ENCODE assay signal across 17 cellular contexts in the genomic region with DNA sequence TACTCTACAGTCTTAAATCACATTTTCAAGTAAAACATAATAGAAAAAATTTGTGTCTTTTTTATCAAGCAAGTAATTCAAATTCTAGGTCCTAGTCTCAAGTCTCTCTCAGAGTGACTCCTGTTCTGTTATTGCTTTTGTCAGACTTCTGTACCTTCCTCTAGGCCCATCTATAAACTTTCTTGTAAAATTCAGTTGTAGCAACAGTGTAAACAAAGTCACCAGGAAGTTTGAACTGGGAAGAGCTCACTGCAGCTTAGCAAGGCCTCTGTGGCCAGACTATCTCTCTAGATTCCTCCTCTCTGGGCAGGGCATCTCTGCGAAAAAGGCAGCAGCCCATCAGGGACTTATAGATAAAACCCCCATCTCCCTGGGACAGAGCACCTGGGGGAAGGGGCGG.
"Had no signal": no experiment of that assay in that cellular context is flagged by ENCODE, and none has a peak within 500 bp of the region (broad histone marks: within the 10 kb centered on the region; RNA-seq: fewer than 3 reads in every experiment).

No MANE protein-coding gene starts in this region.

- H3K4me1 ChIP-seq: SJSA1 had no signal

- H3K27me3 ChIP-seq: SJSA1 had no signal

- DNase-seq: activated B cell treated with CpG ODN at 0.5 μM for 24 hours; activated CD4-positive, alpha-beta T cell treated with anti-CD3 and anti-CD28 coated beads for 1 hour; activated CD4-positive, alpha-beta T cell treated with anti-CD3 and anti-CD28 coated beads, Interleukin-2, amount 10 ng/mL, durations not matched to agents 24 days and 14 days; activated CD4-positive, alpha-beta T cell treated with anti-CD3 and anti-CD28 coated beads, Interleukin-2, amount 50 U/mL, for 48 hours; activated CD8-positive, alpha-beta memory T cell treated with anti-CD3 and anti-CD28 coated beads, Interleukin-2, amount 10 ng/mL, durations not matched to agents 7 days and 5 days; activated effector memory CD4-positive, alpha-beta T cell treated with anti-CD3 and anti-CD28 coated beads, Interleukin-2, amount 50 U/mL, for 16 hours; activated naive CD4-positive, alpha-beta T cell treated with anti-CD3 and anti-CD28 coated beads for 36 hours; activated T-cell treated with anti-CD3 and anti-CD28 coated beads, Interleukin-2, amount 50 U/mL, for 24 hours; amygdala; NCI-H1105 treated with DMSO at 0.1 percent for 48 hours; NCI-H1436 treated with DMSO at 0.1 percent for 48 hours; NCI-H187; NCI-H2081; NCI-H510A treated with DMSO at 0.1 percent for 48 hours; SHP77; T-helper 9 cell had no signal

- ATAC-seq: activated CD8-positive, alpha-beta memory T cell treated with anti-CD3 and anti-CD28 coated beads, Interleukin-2, amount 10 ng/mL, durations not matched to agents 7 days and 5 days had no signal

- H3K4me3 ChIP-seq: SJSA1 had no signal

- H3K27ac ChIP-seq: SJSA1 had no signal

- H3K36me3 ChIP-seq: SJSA1 had no signal
